Comparison of ENCODE assay signal across 9 cellular contexts in the genomic region with DNA sequence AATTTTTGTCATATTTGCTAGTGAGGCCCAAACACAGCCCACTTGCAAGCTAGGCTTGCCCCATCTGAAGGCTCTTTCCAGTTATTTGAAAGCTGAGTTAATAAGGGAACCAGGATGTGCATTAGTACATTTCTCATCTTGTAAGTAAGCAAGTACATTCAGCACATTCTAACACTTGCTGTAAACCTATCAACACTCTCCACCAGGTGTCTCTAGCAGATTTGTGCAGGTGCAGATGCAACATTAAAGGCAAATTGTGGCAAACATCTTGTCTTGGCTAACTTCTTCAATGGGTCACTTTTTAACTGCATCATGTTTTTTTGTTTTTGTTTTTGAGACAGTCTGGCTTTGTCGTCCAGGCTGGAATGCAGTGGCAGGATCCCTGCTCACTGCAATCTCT. TPM values are rescaled to one million over a fixed set of nuclear protein-coding genes. Genes with fewer than 3 reads are reported as not detected.
DNase-seq lines count a peak whose midpoint lies in the region; ATAC-seq, FAIRE-seq and TF ChIP-seq lines count a peak whose summit lies in the region.
"Had no signal": no experiment of that assay in that cellular context is flagged by ENCODE, and none has a peak within 500 bp of the region (broad histone marks: within the 10 kb centered on the region; RNA-seq: fewer than 3 reads in every experiment).

No MANE protein-coding gene starts in this region.

- no peak overlapping the region for H3K4me3 ChIP-seq in thyroid gland (replicated peaks in 1 of 3)

- no peak overlapping the region for H3K4me3 Mint-ChIP-seq in immature natural killer cell

- TF ChIP-seq POLR2A in thyroid gland (IDR thresholded peaks at IDR 0.05), result no peak

- no peaks in the 10 kb centered on the region for H3K36me3 Mint-ChIP-seq in immature natural killer cell

- FAIRE-seq in GM18507 (lab: Jason Lieb, UNC), result peak; percentile 87
- FAIRE-seq: TTC549 had no signal

- WGBS in thyroid gland, 2 donors, result 9 to 42% methylated on average over 1 of the region's 1 CpG

- no peaks in the 10 kb centered on the region for H3K36me3 ChIP-seq in thyroid gland

- no peaks in the 10 kb centered on the region for H3K9me3 Mint-ChIP-seq in immature natural killer cell

- TF ChIP-seq CTCF in thyroid gland (IDR thresholded peaks at IDR 0.05), result peak; percentile 39 to 89 (median 73)

- ATAC-seq in HG02973 (IDR thresholded peaks at IDR 0.05; ENCODE audit: unreplicated experiment), result peak; percentile 83

- H3K27me3 ChIP-seq in thyroid gland, result no peaks in the 10 kb centered on the region

- no peaks in the 10 kb centered on the region for H3K4me1 Mint-ChIP-seq in immature natural killer cell

- intact Hi-C loops in thyroid gland (cut with DNase I), result loop anchor here (5.0 kb wide), 1 partner anchor 124 kb away; no protein-coding TSS in a partner anchor

- no peak overlapping the region for H3K27ac ChIP-seq in thyroid gland

- no peak overlapping the region for H3K27ac Mint-ChIP-seq in immature natural killer cell

- peak; percentile 25 for DNase-seq in COLO668 (lab: John Stamatoyannopoulos, UW; ENCODE audit: unreplicated experiment)
- peak; percentile 49 for DNase-seq in GM18507 (ENCODE audit: extremely low spot score, insufficient read length, low read depth)
- peak; percentile 58 for DNase-seq in NCI-H2171 treated with DMSO at 0.1 percent for 48 hours (lab: John Stamatoyannopoulos, UW)
- DNase-seq in activated naive CD4-positive, alpha-beta T cell treated with anti-CD3 and anti-CD28 coated beads, Interleukin-2, amount 50 U/mL, for 16 hours, result peak; percentile 13
- DNase-seq in immature natural killer cell, result peak; percentile 37 to 56 (median 49)
- peak; percentile 21 to 35 for DNase-seq in thyroid gland
- DNase-seq in AG08396 (ENCODE audit: low spot score), result no peak

- no peaks in the 10 kb centered on the region for H3K9me3 ChIP-seq in thyroid gland

- H3K4me1 ChIP-seq in thyroid gland, result no peaks in the 10 kb centered on the region

- H3K27me3 Mint-ChIP-seq in immature natural killer cell (ENCODE audit: low read depth in 3 of 3), result peaks cover 0 to 2% (median 1%) of the 10 kb centered on the region in 3 donors

RNA-seq across cellular contexts. Expression of gene MFSD6, which starts 25.3 kb away (rescaled TPM):
- 10 to 100 TPM in 1 of 3 donors, 1 to 10 TPM in 2; 7.3 to 35.1 (median 8.5) TPM for polyA plus RNA-seq in immature natural killer cell
- total RNA-seq in thyroid gland, result 100 to 1,000 TPM; 132 to 189 (median 182) TPM

RNA-seq across cellular contexts. Expression of gene INPP1, which starts 39.5 kb away (rescaled TPM):
- polyA plus RNA-seq in immature natural killer cell, result 10 to 100 TPM in 2 of 3 donors, 1 to 10 TPM in 1; 7.6 to 19.3 (median 13.4) TPM
- 10 to 100 TPM; 15.6 to 45.3 (median 21.2) TPM for total RNA-seq in thyroid gland
